Comparison of ENCODE assay signal across 23 cellular contexts in the genomic region with DNA sequence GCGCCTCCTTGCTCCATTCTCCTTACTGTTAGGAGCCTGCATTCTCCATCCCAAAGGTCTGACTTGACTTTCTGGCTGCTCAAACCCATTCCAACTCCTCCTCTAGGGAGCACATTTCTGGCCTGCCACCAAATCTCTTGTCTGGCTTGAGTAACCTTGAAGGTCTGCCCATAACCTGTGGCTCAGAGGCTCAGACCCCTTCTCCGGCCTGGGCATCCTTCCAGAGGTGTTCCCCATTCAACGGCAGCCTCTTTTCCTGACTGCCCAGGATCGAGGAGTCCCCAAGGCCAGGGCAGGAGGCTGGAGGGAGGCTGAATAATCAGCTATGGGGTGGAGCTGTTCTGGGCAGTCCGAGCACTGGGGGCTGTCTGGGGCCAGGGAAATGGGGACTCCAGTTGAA. TPM values are rescaled to one million over a fixed set of nuclear protein-coding genes. Genes with fewer than 3 reads are reported as not detected.
DNase-seq lines count a peak whose midpoint lies in the region; ATAC-seq and TF ChIP-seq lines count a peak whose summit lies in the region.
"Had no signal": no experiment of that assay in that cellular context is flagged by ENCODE, and none has a peak within 500 bp of the region (broad histone marks: within the 10 kb centered on the region; RNA-seq: fewer than 3 reads in every experiment).

No MANE protein-coding gene starts in this region.

- TF ChIP-seq POLR2A in adrenal gland (IDR thresholded peaks at IDR 0.05) = no peak

- no peak overlapping the region for H3K4me2 ChIP-seq in neural progenitor cell

- no peaks in the 10 kb centered on the region for H3K27me3 ChIP-seq in adrenal gland
- no peaks in the 10 kb centered on the region for H3K27me3 ChIP-seq in neural progenitor cell
- H3K27me3 ChIP-seq: esophagus muscularis mucosa, MG63, sigmoid colon, transverse colon had no signal

- H3K79me2 ChIP-seq in neural progenitor cell (ENCODE audit: low read depth) = peaks cover 24% of the 10 kb centered on the region

- H3K4me1 Mint-ChIP-seq in T-helper 2 cell treated with Interferon-gamma antibody and Interleukin-4, amounts not matched to agents 5 μg/mL and 100 μg/mL, for 36 hours (ENCODE audit: low read depth) = peaks cover 31% of the 10 kb centered on the region
- H3K4me1 Mint-ChIP-seq in HFFc6 (ENCODE audit: low read depth) (peaks cover 22% of the 10 kb centered on the region), neural progenitor cell (peaks cover 26% of the 10 kb centered on the region)

- no peaks in the 10 kb centered on the region for H3K27me3 Mint-ChIP-seq in T-helper 2 cell treated with Interferon-gamma antibody and Interleukin-4, amounts not matched to agents 5 μg/mL and 100 μg/mL, for 36 hours (ENCODE audit: low read depth)
- H3K27me3 Mint-ChIP-seq in HFFc6 (ENCODE audit: insufficient read depth) (no peaks in the 10 kb centered on the region; the same call in 1 of the 2 replicates), neural progenitor cell (ENCODE audit: insufficient read depth, low read depth) (peaks cover 2% of the 10 kb centered on the region)

- peaks cover 17% of the 10 kb centered on the region for H3F3A ChIP-seq in neural progenitor cell (ENCODE audit: low read depth)

- H3K36me3 Mint-ChIP-seq in T-helper 2 cell treated with Interferon-gamma antibody and Interleukin-4, amounts not matched to agents 5 μg/mL and 100 μg/mL, for 36 hours (ENCODE audit: low read depth) = peaks cover 37% of the 10 kb centered on the region
- H3K36me3 Mint-ChIP-seq in HFFc6 (ENCODE audit: low read depth) (no peaks in the 10 kb centered on the region; the same call in 1 of the 2 replicates), neural progenitor cell (peaks cover 10% of the 10 kb centered on the region)

- H3K9me3 Mint-ChIP-seq in T-helper 2 cell treated with Interferon-gamma antibody and Interleukin-4, amounts not matched to agents 5 μg/mL and 100 μg/mL, for 36 hours = no peaks in the 10 kb centered on the region
- no peaks in the 10 kb centered on the region for H3K9me3 Mint-ChIP-seq in HFFc6
- H3K9me3 Mint-ChIP-seq in neural progenitor cell = no peaks in the 10 kb centered on the region
- H3K9me3 Mint-ChIP-seq: CD14-positive monocyte had no signal

- H3K9me3 ChIP-seq in adrenal gland (replicated peaks in 1 of 3) (no peaks in the 10 kb centered on the region), neural progenitor cell (ENCODE audit: low read depth) (no peaks in the 10 kb centered on the region)
- H3K9me3 ChIP-seq: esophagus muscularis mucosa, HAP-1, MG63, sigmoid colon, transverse colon had no signal

- H3K27ac ChIP-seq in adrenal gland (peak overlapping the region in 2 of 5 donors; percentile 3 to 14), neural progenitor cell (no peak overlapping the region)
- H3K27ac ChIP-seq: esophagus muscularis mucosa, sigmoid colon, transverse colon had no signal

- DNase-seq in T-helper 2 cell treated with Interferon-gamma antibody and Interleukin-4, amounts not matched to agents 5 μg/mL and 100 μg/mL, for 36 hours (ENCODE audit: low spot score) = no peak
- no peak for DNase-seq in T-helper 2 cell
- DNase-seq in HFFc6 = no peak
- DNase-seq in adrenal gland = peak; percentile 67 to 84 (median 81)
- DNase-seq in neural progenitor cell (ENCODE audit: low spot score) = no peak
- no peak for DNase-seq in ureter (ENCODE audit: low spot score)
- no peak for DNase-seq in effector CD8-positive, alpha-beta T cell (lab: John Stamatoyannopoulos, UW)
- DNase-seq: cortex of kidney; mesenchymal stem cell; MG63; occipital lobe; sigmoid colon; stimulated activated CD4-positive, alpha-beta T cell treated with anti-CD3 and anti-CD28 coated beads, Interleukin-2, amount 100 ng/mL, for 24 hours; transverse colon had no signal

- no peak overlapping the region for H3K9ac ChIP-seq in neural progenitor cell

- no peak for TF ChIP-seq CTCF in HFFc6 (IDR thresholded peaks at IDR 0.05)
- no peak for TF ChIP-seq CTCF in adrenal gland (IDR thresholded peaks at IDR 0.05)
- no peak for TF ChIP-seq CTCF in neural progenitor cell (IDR thresholded peaks at IDR 0.05)

- H3K4me3 ChIP-seq in adrenal gland = no peak overlapping the region
- H3K4me3 ChIP-seq in neural progenitor cell = no peak overlapping the region
- H3K4me3 ChIP-seq: esophagus muscularis mucosa, GM12878, HAP-1, MG63, sigmoid colon, transverse colon had no signal

- peak overlapping the region; percentile 46 for H3K4me3 Mint-ChIP-seq in T-helper 2 cell treated with Interferon-gamma antibody and Interleukin-4, amounts not matched to agents 5 μg/mL and 100 μg/mL, for 36 hours
- H3K4me3 Mint-ChIP-seq in HFFc6 (0 out of 2 replicates have a peak overlapping the region, but pooled peaks have one; percentile 18), neural progenitor cell (peak overlapping the region; percentile 73)
- H3K4me3 Mint-ChIP-seq: CD14-positive monocyte had no signal

- peaks cover 9% of the 10 kb centered on the region for H4K20me1 ChIP-seq in neural progenitor cell (ENCODE audit: low read depth)

- intact Hi-C loops in adrenal gland (cut with DNase I) = no loop called here

- H2AFZ ChIP-seq in neural progenitor cell (replicated peaks) = no peak overlapping the region

- ATAC-seq in GM18870 (IDR thresholded peaks at IDR 0.05; ENCODE audit: unreplicated experiment) = no peak
- ATAC-seq: GM12878, Panc1, SK-N-SH treated with all-trans-retinoic acid at 6 μM for 48 hours had no signal

- H3K4me1 ChIP-seq in adrenal gland (replicated peaks in 1 of 2) (peaks cover 24 to 34% of the 10 kb centered on the region in 2 donors), neural progenitor cell (peaks cover 4% of the 10 kb centered on the region)
- H3K4me1 ChIP-seq: HAP-1 had no signal

- 38 to 69% (median 52%) methylated on average over 2 to 5 of the region's 5 CpGs for WGBS in adrenal gland, 4 donors

- H3K36me3 ChIP-seq in adrenal gland (replicated peaks in 1 of 2) (peaks cover 0 to 22% of the 10 kb centered on the region in 2 donors), neural progenitor cell (no peaks in the 10 kb centered on the region)

- peak overlapping the region; percentile 55 for H3K27ac Mint-ChIP-seq in T-helper 2 cell treated with Interferon-gamma antibody and Interleukin-4, amounts not matched to agents 5 μg/mL and 100 μg/mL, for 36 hours
- H3K27ac Mint-ChIP-seq in HFFc6 = no peak overlapping the region
- no peak overlapping the region for H3K27ac Mint-ChIP-seq in neural progenitor cell

RNA-seq across cellular contexts. Expression of gene RAD9A, which starts 2.2 kb away (rescaled TPM):
- 10 to 100 TPM in 1 of 6 experiments, 1 to 10 TPM in 5; 7.6 to 10.3 (median 8.8) TPM for total RNA-seq in HFFc6 (2021; fragmentation: NEBNext Ultra II Directional; extraction: Animal tissue kit (Norgen Biotek cat#: 25700))
- total RNA-seq in adrenal gland (10 to 100 TPM in 7 of 8 donors, 1 to 10 TPM in 1; 9.1 to 29.0 (median 15.0) TPM), neural progenitor cell (ENCODE audit: low replicate concordance) (10.4 and 37.5 TPM in 2 replicates), ureter (26.1 TPM)
- polyA plus RNA-seq in adrenal gland = 10 to 100 TPM in 2 of 3 donors, 1 to 10 TPM in 1; 5.4 to 57.7 (median 36.2) TPM

RNA-seq across cellular contexts. Expression of gene PPP1CA, which starts 7.7 kb away (rescaled TPM):
- 100 to 1,000 TPM; 162 to 191 (median 180) TPM for total RNA-seq in HFFc6 (2021; fragmentation: NEBNext Ultra II Directional; extraction: Animal tissue kit (Norgen Biotek cat#: 25700))
- 100 to 1,000 TPM; 126 to 289 (median 161) TPM for total RNA-seq in adrenal gland
- 100 to 1,000 TPM; 105 to 140 (median 116) TPM for polyA plus RNA-seq in adrenal gland
- total RNA-seq in neural progenitor cell (ENCODE audit: low replicate concordance) = 102 and 189 TPM in 2 replicates
- 124 TPM for total RNA-seq in ureter

RNA-seq across cellular contexts. Expression of gene TBC1D10C, which starts 9.9 kb away (rescaled TPM):
- not detected for total RNA-seq in HFFc6 (2021; fragmentation: NEBNext Ultra II Directional; extraction: Animal tissue kit (Norgen Biotek cat#: 25700))
- 1 to 10 TPM in 6 of 8 donors, under 1 TPM in 1, not detected in 1; 0.49 to 9.1 (median 3.7) TPM for total RNA-seq in adrenal gland
- 10 to 100 TPM in 1 of 3 donors, 1 to 10 TPM in 1, under 1 TPM in 1; 0.35 to 16.5 (median 4.6) TPM for polyA plus RNA-seq in adrenal gland
- total RNA-seq in neural progenitor cell (ENCODE audit: low replicate concordance) = 0.15 and 1.1 TPM in 2 replicates
- total RNA-seq in ureter = 3.6 TPM
- total RNA-seq: A172 had no signal
- polyA plus RNA-seq: keratinocyte had no signal

RNA-seq across cellular contexts. Expression of gene CLCF1, which starts 20.6 kb away (rescaled TPM):
- 10 to 100 TPM in 4 of 6 experiments, 1 to 10 TPM in 2; 8.9 to 12.8 (median 10.5) TPM for total RNA-seq in HFFc6 (2021; fragmentation: NEBNext Ultra II Directional; extraction: Animal tissue kit (Norgen Biotek cat#: 25700))
- total RNA-seq in adrenal gland = 10 to 100 TPM in 1 of 8 donors, 1 to 10 TPM in 5, under 1 TPM in 2; 0.69 to 11.7 (median 3.1) TPM
- 10 to 100 TPM in 1 of 3 donors, 1 to 10 TPM in 2; 2.8 to 16.1 (median 5.6) TPM for polyA plus RNA-seq in adrenal gland
- total RNA-seq in neural progenitor cell (ENCODE audit: low replicate concordance) = 2.0 and 3.7 TPM in 2 replicates
- 1.4 TPM for total RNA-seq in ureter
- total RNA-seq: occipital lobe had no signal

RNA-seq across cellular contexts. Expression of gene CARNS1, which starts 21.5 kb away (rescaled TPM):
- total RNA-seq in HFFc6 (2021; fragmentation: NEBNext Ultra II Directional; extraction: Animal tissue kit (Norgen Biotek cat#: 25700)) = under 1 TPM in 5 of 6 experiments, not detected in 1; 0.05 to 0.14 (median 0.06) TPM
- total RNA-seq in adrenal gland (under 1 TPM in 7 of 8 donors, not detected in 1; 0.10 to 0.80 (median 0.32) TPM), neural progenitor cell (ENCODE audit: low replicate concordance) (0.22 and 0.52 TPM in 2 replicates), ureter (1.3 TPM)
- polyA plus RNA-seq in adrenal gland = under 1 TPM; 0.37 to 0.56 (median 0.51) TPM
- total RNA-seq: A172 had no signal
- polyA plus RNA-seq: CD14-positive monocyte, keratinocyte had no signal

Comparison
In these comparisons a context has a peak if more than half of its experiments do, and no peak if none do; other contexts are left out.
1. DNase-seq: peak in adrenal gland (7 of 7); none in T-helper 2 cell treated with Interferon-gamma antibody and Interleukin-4, amounts not matched to agents 5 μg/mL and 100 μg/mL, for 36 hours (single experiment), T-helper 2 cell (0 of 5), HFFc6 (single experiment), neural progenitor cell (single experiment), ureter (single experiment) and effector CD8-positive, alpha-beta T cell (single experiment).
2. H3K4me3 Mint-ChIP-seq: peak in every context shown above with its lines; median percentile 73 in neural progenitor cell; 46 in T-helper 2 cell treated with Interferon-gamma antibody and Interleukin-4, amounts not matched to agents 5 μg/mL and 100 μg/mL, for 36 hours; 18 in HFFc6.